ENCODE assay signal across 8 cellular contexts in genomic region chr2:218269900-218270720, GRCh38. TPM values are rescaled to one million over a fixed set of nuclear protein-coding genes. Genes with fewer than 3 reads are reported as not detected.
DNase-seq lines count a peak whose midpoint lies in the region; ATAC-seq and TF ChIP-seq lines count a peak whose summit lies in the region.

Gene AAMP (minus strand): TSS chr2:218270137. CDS start chr2:218270086, 51 bp downstream.
Gene PNKD (plus strand): TSS chr2:218270519. CDS start chr2:218270536, 17 bp downstream.

- DNase-seq in BJ (ENCODE audit: low read depth) (peak; percentile 97), NCI-H526 treated with DMSO at 0.1 percent for 48 hours (lab: John Stamatoyannopoulos, UW) (peak; percentile 98), colonic mucosa (peak; percentile 100)
- peak; percentile 100 for DNase-seq in activated CD4-positive, alpha-beta T cell treated with anti-CD3 and anti-CD28 coated beads, Interleukin-2, amount 10 ng/mL, durations not matched to agents 24 days and 14 days
- peak; percentile 100 for DNase-seq in stimulated activated CD4-positive, alpha-beta T cell treated with anti-CD3 and anti-CD28 coated beads, Interleukin-1b, Interleukin-23, amount 100 ng/mL, for 4 hours (ENCODE audit: low read depth in 2 of 2)

- POLR2A ChIA-PET in BJ (lab: Charles Lee): interaction anchor here (0.6 to 1.0 kb wide), 4 partner anchors 11 to 97 kb away, joined by 3 to 8 read pairs (median 5); no protein-coding TSS in a partner anchor

- H3K4me3 Mint-ChIP-seq in activated CD4-positive, alpha-beta T cell treated with anti-CD3 and anti-CD28 coated beads, Interleukin-2, amount 10 ng/mL, durations not matched to agents 24 days and 14 days: peak within 1 kb of the TSS; percentile 99

- peak within 1 kb of the TSS; percentile 82 for H3K27ac ChIP-seq in colonic mucosa
- H3K27ac ChIP-seq in layer of hippocampus (ENCODE audit: low read depth, low read length): peak within 1 kb of the TSS; percentile 82

- H3K9me3 ChIP-seq in colonic mucosa: no peaks in the 10 kb centered on the region

- H3K4me1 Mint-ChIP-seq in activated CD4-positive, alpha-beta T cell treated with anti-CD3 and anti-CD28 coated beads, Interleukin-2, amount 10 ng/mL, durations not matched to agents 24 days and 14 days: peaks cover 39% of the 10 kb centered on the region

- peak within 1 kb of the TSS; percentile 96 for H3K27ac Mint-ChIP-seq in activated CD4-positive, alpha-beta T cell treated with anti-CD3 and anti-CD28 coated beads, Interleukin-2, amount 10 ng/mL, durations not matched to agents 24 days and 14 days

- TF ChIP-seq CTCF in BJ (IDR thresholded peaks at IDR 0.05; ENCODE audit: insufficient read depth, low read depth, low read length) (no peak), colonic mucosa (IDR thresholded peaks at IDR 0.05) (peak; percentile 20)

- CTCF ChIA-PET in BJ (lab: Yijun Ruan, JAX): interaction anchor here (0.6 to 8.1 kb wide), 6 partner anchors 10 to 24 kb away, joined by 3 to 87 read pairs (median 4); no protein-coding TSS in a partner anchor

- peaks cover 52% of the 10 kb centered on the region for H3K36me3 Mint-ChIP-seq in activated CD4-positive, alpha-beta T cell treated with anti-CD3 and anti-CD28 coated beads, Interleukin-2, amount 10 ng/mL, durations not matched to agents 24 days and 14 days (ENCODE audit: low read depth)

- H3K4me1 ChIP-seq in colonic mucosa: peaks cover 23% of the 10 kb centered on the region

- no peaks in the 10 kb centered on the region for H3K27me3 ChIP-seq in BJ (ENCODE audit: control insufficient read depth, insufficient read depth, low read length)
- no peaks in the 10 kb centered on the region for H3K27me3 ChIP-seq in colonic mucosa
- H3K27me3 ChIP-seq in layer of hippocampus (ENCODE audit: control insufficient read depth, insufficient read depth, low read length): no peaks in the 10 kb centered on the region

- peaks cover 2% of the 10 kb centered on the region for H3K27me3 Mint-ChIP-seq in activated CD4-positive, alpha-beta T cell treated with anti-CD3 and anti-CD28 coated beads, Interleukin-2, amount 10 ng/mL, durations not matched to agents 24 days and 14 days

- peaks cover 30% of the 10 kb centered on the region for H3K36me3 ChIP-seq in BJ (ENCODE audit: control insufficient read depth, insufficient read depth, low read length)
- H3K36me3 ChIP-seq in colonic mucosa: peaks cover 5% of the 10 kb centered on the region

- peak within 1 kb of the TSS; percentile 91 to 95 for H3K9ac ChIP-seq in colonic mucosa (ENCODE audit: low read depth in 2 of 2, low read length in 2 of 2)

- ATAC-seq in GM19324 (IDR thresholded peaks at IDR 0.05; ENCODE audit: low FRiP score, unreplicated experiment) (peak; percentile 93), HG03469 (IDR thresholded peaks at IDR 0.05; ENCODE audit: unreplicated experiment) (peak; percentile 80)

- intact Hi-C loops in activated CD4-positive, alpha-beta T cell treated with anti-CD3 and anti-CD28 coated beads, Interleukin-2, amount 10 ng/mL, durations not matched to agents 24 days and 14 days (cut with micrococcal nuclease): loop anchor here (1.0 to 10.0 kb wide), 10 partner anchors 16 to 1855 kb away; partner anchors contain the start of genes ARPC2, CHPF, CNOT9 and SMARCAL1
- intact Hi-C loops in colonic mucosa (cut with DNase I): no loop called here

- H3K9me3 Mint-ChIP-seq in activated CD4-positive, alpha-beta T cell treated with anti-CD3 and anti-CD28 coated beads, Interleukin-2, amount 10 ng/mL, durations not matched to agents 24 days and 14 days: no peaks in the 10 kb centered on the region

- H3K4me3 ChIP-seq in BJ (ENCODE audit: low read depth, low read length): peak within 1 kb of the TSS; percentile 83
- peak within 1 kb of the TSS; percentile 81 for H3K4me3 ChIP-seq in colonic mucosa

RNA-seq across cellular contexts. Expression of gene AAMP, which starts in this region (rescaled TPM):
- 65.1 and 84.9 TPM in 2 replicates for polyA plus RNA-seq in BJ (2011; rRNA removed)
- 42.2 and 49.7 TPM in 2 replicates for polyA minus RNA-seq in BJ (2011; rRNA and poly(A)+ RNA removed)
- 85.3 and 89.0 TPM in 2 replicates for total RNA-seq in activated CD4-positive, alpha-beta T cell treated with anti-CD3 and anti-CD28 coated beads, Interleukin-2, amount 10 ng/mL, durations not matched to agents 24 days and 14 days
- total RNA-seq in colonic mucosa: 100 to 1,000 TPM in 1 of 2 donors, 10 to 100 TPM in 1; 96.1 to 137 TPM

RNA-seq across cellular contexts. Expression of gene PNKD, which starts in this region (rescaled TPM):
- 44.5 and 54.5 TPM in 2 replicates for polyA plus RNA-seq in BJ (2011; rRNA removed)
- 10.9 and 16.9 TPM in 2 replicates for polyA minus RNA-seq in BJ (2011; rRNA and poly(A)+ RNA removed)
- 15.0 and 21.5 TPM in 2 replicates for total RNA-seq in activated CD4-positive, alpha-beta T cell treated with anti-CD3 and anti-CD28 coated beads, Interleukin-2, amount 10 ng/mL, durations not matched to agents 24 days and 14 days
- 100 to 1,000 TPM; 109 to 136 TPM for total RNA-seq in colonic mucosa

Comparison
In these comparisons a context has a peak if more than half of its experiments do, and no peak if none do; other contexts are left out.
1. Peak in every context shown above with its lines: DNase-seq, ATAC-seq, H3K4me3 ChIP-seq and H3K27ac ChIP-seq.